Comparison of ENCODE assay signal across 27 cellular contexts in genomic region chr19:50567882-50568281, GRCh38. TPM values are rescaled to one million over a fixed set of nuclear protein-coding genes. Genes with fewer than 3 reads are reported as not detected.
DNase-seq lines count a peak whose midpoint lies in the region; ATAC-seq and TF ChIP-seq lines count a peak whose summit lies in the region.
"Had no signal": no experiment of that assay in that cellular context is flagged by ENCODE, and none has a peak within 500 bp of the region (broad histone marks: within the 10 kb centered on the region; RNA-seq: fewer than 3 reads in every experiment).

No MANE protein-coding gene starts in this region.

- BruUV-seq in Caco-2 (replicated peaks; lab: Mats Ljungman, UMichigan), result no TSS peak

- H3K27me3 Mint-ChIP-seq in Caco-2 (ENCODE audit: insufficient read depth, unreplicated experiment), result peaks cover 47% of the 10 kb centered on the region

- intact Hi-C loops in Caco-2 (cut with micrococcal nuclease; ENCODE audit: unreplicated experiment), result no loop called here
- intact Hi-C loops in sigmoid colon (cut with DNase I), result no loop called here

- no peak for TF ChIP-seq POLR2A in sigmoid colon (IDR thresholded peaks at IDR 0.05)

- H3K9me3 ChIP-seq in Caco-2, result no peaks in the 10 kb centered on the region
- H3K9me3 ChIP-seq in WERI-Rb-1 (ENCODE audit: severe bottlenecking), result no peaks in the 10 kb centered on the region
- H3K9me3 ChIP-seq in sigmoid colon, result no peaks in the 10 kb centered on the region
- H3K9me3 ChIP-seq: body of pancreas, gastrocnemius medialis, upper lobe of right lung had no signal

- CTCF ChIA-PET in Caco-2 (lab: Charles Lee), result no interaction called here

- peak overlapping the region; percentile 53 for H3K4me3 Mint-ChIP-seq in Caco-2 (ENCODE audit: unreplicated experiment)
- H3K4me3 Mint-ChIP-seq: activated CD4-positive, alpha-beta memory T cell treated with anti-CD3 and anti-CD28 coated beads for 36 hours; activated naive CD4-positive, alpha-beta T cell treated with anti-CD3 and anti-CD28 coated beads, Interleukin-2, amount 50 U/mL, for 24 hours; dendritic cell treated with granulocyte-macrophage colony-stimulating factor and Interleukin-4, amounts not matched to agents 40 ng/mL and 50 ng/mL, for 4 days; immature natural killer cell; stimulated activated naive B cell treated with anti-CD40 and anti-IgM and Interleukin-4, amounts not matched to agents 10 μg/mL and 1 μg/mL and 100 μg/mL, for 72 hours had no signal

- H3K4me1 Mint-ChIP-seq in Caco-2 (ENCODE audit: low read depth, unreplicated experiment), result no peaks in the 10 kb centered on the region

- no peak overlapping the region for H3K27ac Mint-ChIP-seq in Caco-2 (ENCODE audit: unreplicated experiment)
- H3K27ac Mint-ChIP-seq: activated CD4-positive, alpha-beta memory T cell treated with anti-CD3 and anti-CD28 coated beads for 36 hours; activated naive CD4-positive, alpha-beta T cell treated with anti-CD3 and anti-CD28 coated beads, Interleukin-2, amount 50 U/mL, for 24 hours; dendritic cell treated with granulocyte-macrophage colony-stimulating factor and Interleukin-4, amounts not matched to agents 40 ng/mL and 50 ng/mL, for 4 days; immature natural killer cell; stimulated activated naive B cell treated with anti-CD40 and anti-IgM and Interleukin-4, amounts not matched to agents 10 μg/mL and 1 μg/mL and 100 μg/mL, for 72 hours; T-cell had no signal

- no peak for TF ChIP-seq EP300 in sigmoid colon (IDR thresholded peaks at IDR 0.05)

- POLR2A ChIA-PET in Caco-2 (lab: Charles Lee), result no interaction called here

- H3K36me3 ChIP-seq in Caco-2 (ENCODE audit: control insufficient read depth, insufficient read depth, low read length), result no peaks in the 10 kb centered on the region
- H3K36me3 ChIP-seq in WERI-Rb-1, result peaks cover 7% of the 10 kb centered on the region; the same call in 1 of the 2 replicates
- no peaks in the 10 kb centered on the region for H3K36me3 ChIP-seq in sigmoid colon
- H3K36me3 ChIP-seq: gastrocnemius medialis, upper lobe of right lung had no signal

- WGBS in sigmoid colon, 2 donors, result 5 to 9% methylated on average over 39 of the region's 39 CpGs

- DNase-seq in Caco-2 (no peak), WERI-Rb-1 (no peak), iPS-NIHi7 (ENCODE audit: extremely low spot score) (peak; percentile 19), sigmoid colon (no peak), GM10266 (ENCODE audit: extremely low spot score) (no peak)
- DNase-seq: activated CD4-positive, alpha-beta memory T cell treated with anti-CD3 and anti-CD28 coated beads for 36 hours; activated T-cell treated with anti-CD3 and anti-CD28 coated beads, Interleukin-2, amount 50 U/mL, for 1 hour; body of pancreas; EL; gastrocnemius medialis; immature natural killer cell; KBM-7; MV-4-11; retina; stimulated activated CD4-positive, alpha-beta T cell treated with anti-CD3 and anti-CD28 coated beads, Interleukin-15, amount 100 ng/mL, for 24 hours; stimulated activated naive B cell treated with anti-CD40 and anti-IgM and Interleukin-4, amounts not matched to agents 10 μg/mL and 1 μg/mL and 100 μg/mL, for 72 hours; T-cell; upper lobe of right lung had no signal

- TF ChIP-seq CTCF in Caco-2 (IDR thresholded peaks at IDR 0.05; ENCODE audit: insufficient read depth in 1 of 2, low read depth in 1 of 2, low read length in 1 of 2, severe bottlenecking in 1 of 2, unreplicated experiment in 1 of 2), result no peak
- no peak for TF ChIP-seq CTCF in WERI-Rb-1 (IDR thresholded peaks at IDR 0.05; ENCODE audit: low read depth, low read length)
- no peak for TF ChIP-seq CTCF in sigmoid colon (IDR thresholded peaks at IDR 0.05)
- TF ChIP-seq CTCF in GM10266 (IDR thresholded peaks at IDR 0.05; ENCODE audit: control insufficient read depth, insufficient read depth, low read depth, missing control alignments), result no peak

- no peak for ATAC-seq in HG02870 (IDR thresholded peaks at IDR 0.05; ENCODE audit: unreplicated experiment)
- no peak for ATAC-seq in GM21423 (IDR thresholded peaks at IDR 0.05; ENCODE audit: unreplicated experiment)
- ATAC-seq in GM18861 (IDR thresholded peaks at IDR 0.05; ENCODE audit: unreplicated experiment), result no peak
- ATAC-seq: body of pancreas, gastrocnemius medialis, T-cell, upper lobe of right lung had no signal

- no peaks in the 10 kb centered on the region for H3K4me1 ChIP-seq in Caco-2
- H3K4me1 ChIP-seq in sigmoid colon, result peaks cover 0 to 15% (median 8%) of the 10 kb centered on the region in 4 donors
- H3K4me1 ChIP-seq: body of pancreas, upper lobe of right lung had no signal

- no peak overlapping the region for H3K27ac ChIP-seq in WERI-Rb-1
- no peak overlapping the region for H3K27ac ChIP-seq in sigmoid colon
- H3K27ac ChIP-seq: body of pancreas, epithelial cell of prostate, gastrocnemius medialis, upper lobe of right lung had no signal

- no peaks in the 10 kb centered on the region; the same call in 1 of the 2 replicates for H3K27me3 ChIP-seq in Caco-2 (replicated peaks; ENCODE audit: control insufficient read depth, insufficient read depth, low read length)
- H3K27me3 ChIP-seq in WERI-Rb-1 (ENCODE audit: insufficient read depth, low read depth, severe bottlenecking), result no peaks in the 10 kb centered on the region
- peaks cover 22 to 80% (median 66%) of the 10 kb centered on the region in 3 donors for H3K27me3 ChIP-seq in sigmoid colon

- H3K9me3 Mint-ChIP-seq in Caco-2 (ENCODE audit: unreplicated experiment), result no peaks in the 10 kb centered on the region
- H3K9me3 Mint-ChIP-seq: activated CD4-positive, alpha-beta memory T cell treated with anti-CD3 and anti-CD28 coated beads for 36 hours; activated naive CD4-positive, alpha-beta T cell treated with anti-CD3 and anti-CD28 coated beads, Interleukin-2, amount 50 U/mL, for 24 hours; dendritic cell treated with granulocyte-macrophage colony-stimulating factor and Interleukin-4, amounts not matched to agents 40 ng/mL and 50 ng/mL, for 4 days; immature natural killer cell; neural crest cell; stimulated activated naive B cell treated with anti-CD40 and anti-IgM and Interleukin-4, amounts not matched to agents 10 μg/mL and 1 μg/mL and 100 μg/mL, for 72 hours; T-cell had no signal

- H3K36me3 Mint-ChIP-seq in Caco-2 (ENCODE audit: insufficient read depth, unreplicated experiment), result no peaks in the 10 kb centered on the region
- H3K36me3 Mint-ChIP-seq: activated CD4-positive, alpha-beta memory T cell treated with anti-CD3 and anti-CD28 coated beads for 36 hours; activated naive CD4-positive, alpha-beta T cell treated with anti-CD3 and anti-CD28 coated beads, Interleukin-2, amount 50 U/mL, for 24 hours; immature natural killer cell; stimulated activated naive B cell treated with anti-CD40 and anti-IgM and Interleukin-4, amounts not matched to agents 10 μg/mL and 1 μg/mL and 100 μg/mL, for 72 hours; T-cell had no signal

- H3K4me3 ChIP-seq in Caco-2 (ENCODE audit: low read depth, low read length), result no peak overlapping the region
- H3K4me3 ChIP-seq in WERI-Rb-1 (ENCODE audit: low read depth, low read length), result peak overlapping the region; percentile 50
- H3K4me3 ChIP-seq in sigmoid colon, result peak overlapping the region in 3 of 4 donors; percentile 20 to 36 (median 34)
- H3K4me3 ChIP-seq: body of pancreas, gastrocnemius medialis, upper lobe of right lung had no signal

RNA-seq across cellular contexts. Expression of gene LRRC4B, which starts 0.4 kb away (rescaled TPM):
- total RNA-seq in Caco-2 (2022) (0.30 and 0.54 TPM in 2 replicates), sigmoid colon (1 to 10 TPM; 2.2 to 2.7 (median 2.4) TPM)
- polyA plus RNA-seq in sigmoid colon, result 1 to 10 TPM in 1 of 3 donors, under 1 TPM in 1, not detected in 1; 0.23 to 2.8 TPM
- total RNA-seq: activated CD4-positive, alpha-beta memory T cell treated with anti-CD3 and anti-CD28 coated beads for 36 hours; lung microvascular endothelial cell; T-cell had no signal
- polyA plus RNA-seq: immature natural killer cell had no signal

RNA-seq across cellular contexts. Expression of gene ASPDH, which starts 54.2 kb away (rescaled TPM):
- total RNA-seq in Caco-2 (2022), result not detected in 2 replicates
- total RNA-seq in sigmoid colon, result not detected
- polyA plus RNA-seq in sigmoid colon, result not detected
- total RNA-seq: activated CD4-positive, alpha-beta memory T cell treated with anti-CD3 and anti-CD28 coated beads for 36 hours; body of pancreas; gastrocnemius medialis; lung microvascular endothelial cell; NCI-H460; T-cell; upper lobe of right lung had no signal
- polyA plus RNA-seq: immature natural killer cell had no signal

RNA-seq across cellular contexts. Expression of gene JOSD2, which starts 56.9 kb away (rescaled TPM):
- total RNA-seq in Caco-2 (2022), result 27.7 and 27.9 TPM in 2 replicates
- 10 to 100 TPM; 23.5 to 47.9 (median 33.7) TPM for total RNA-seq in sigmoid colon
- 10 to 100 TPM; 55.3 to 85.1 (median 65.7) TPM for polyA plus RNA-seq in sigmoid colon
